10 cellular contexts compared by ENCODE assay signal in the genomic region with DNA sequence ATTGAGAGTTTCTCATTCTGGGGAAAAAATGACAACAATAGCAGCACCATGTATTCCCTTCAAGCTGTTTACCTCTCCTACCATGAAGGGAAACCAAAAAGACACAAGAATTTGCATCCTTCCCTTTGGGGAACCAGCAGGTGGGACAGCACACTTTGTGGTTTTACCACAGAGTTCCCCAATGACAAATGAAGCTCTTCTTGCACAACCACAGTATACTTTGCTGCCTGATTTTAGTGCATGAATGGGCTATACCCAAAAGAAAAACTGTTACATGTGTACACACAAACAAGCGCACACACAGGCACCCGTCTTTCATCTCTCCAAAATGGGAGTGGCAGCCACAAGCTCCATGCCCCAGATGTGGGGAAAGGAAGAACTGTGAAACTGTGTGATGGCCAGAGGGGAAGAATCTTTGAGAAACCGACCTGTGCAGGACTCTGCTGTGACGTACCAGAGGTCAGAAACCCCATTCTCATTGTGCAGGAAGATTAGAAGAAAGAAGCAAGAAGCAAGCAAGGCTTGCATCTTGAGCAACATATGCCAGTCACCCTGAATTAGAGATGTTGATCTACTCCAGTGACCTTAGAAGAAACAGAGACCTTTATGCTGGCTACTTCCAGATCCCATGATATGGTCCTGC. TPM values are rescaled to one million over a fixed set of nuclear protein-coding genes. Genes with fewer than 3 reads are reported as not detected.
DNase-seq lines count a peak whose midpoint lies in the region; ATAC-seq, FAIRE-seq and TF ChIP-seq lines count a peak whose summit lies in the region.
"Had no signal": no experiment of that assay in that cellular context is flagged by ENCODE, and none has a peak within 500 bp of the region (broad histone marks: within the 10 kb centered on the region; RNA-seq: fewer than 3 reads in every experiment).

No MANE protein-coding gene starts in this region.

- H3K9me3 ChIP-seq in stomach (no peaks in the 10 kb centered on the region), kidney (ENCODE audit: control insufficient read depth in 1 of 2, low read length in 2 of 2) (no peaks in the 10 kb centered on the region), body of pancreas (no peaks in the 10 kb centered on the region)

- POLR2A ChIA-PET in activated CD4-positive, alpha-beta T cell treated with anti-CD3 and anti-CD28 coated beads, Interleukin-2, amount 10 ng/mL, durations not matched to agents 7 days and 5 days (lab: Charles Lee), result interaction anchor here (0.6 kb wide), 1 partner anchor 34 kb away, joined by 3 read pairs; no protein-coding TSS in a partner anchor

- no peak for TF ChIP-seq POLR2A in stomach (IDR thresholded peaks at IDR 0.05)
- no peak for TF ChIP-seq POLR2A in body of pancreas (IDR thresholded peaks at IDR 0.05)

- H3K36me3 ChIP-seq in stomach, result no peaks in the 10 kb centered on the region
- no peaks in the 10 kb centered on the region for H3K36me3 ChIP-seq in kidney (ENCODE audit: control insufficient read depth in 1 of 2, insufficient read depth in 2 of 2, low read length in 2 of 2)
- no peaks in the 10 kb centered on the region for H3K36me3 ChIP-seq in body of pancreas (replicated peaks in 1 of 2; ENCODE audit: insufficient read depth in 1 of 2, low read depth in 2 of 2)

- H3K36me3 Mint-ChIP-seq in activated CD4-positive, alpha-beta T cell treated with anti-CD3 and anti-CD28 coated beads, Interleukin-2, amount 10 ng/mL, durations not matched to agents 7 days and 5 days (ENCODE audit: low read depth), result no peaks in the 10 kb centered on the region

- peak; percentile 65 for DNase-seq in activated CD8-positive, alpha-beta memory T cell treated with anti-CD3 and anti-CD28 coated beads for 24 hours
- DNase-seq in activated CD8-positive, alpha-beta memory T cell treated with anti-CD3 and anti-CD28 coated beads, Interleukin-2, amount 50 U/mL, for 48 hours, result no peak
- peak; percentile 22 for DNase-seq in activated CD4-positive, alpha-beta T cell treated with anti-CD3 and anti-CD28 coated beads, Interleukin-2, amount 10 ng/mL, durations not matched to agents 7 days and 5 days
- DNase-seq in stomach (no peak), substantia nigra (lab: John Stamatoyannopoulos, UW) (no peak), kidney (no peak), body of pancreas (no peak)
- DNase-seq: natural killer cell, NCI-H187 treated with DMSO at 0.1 percent for 48 hours had no signal

- no peak overlapping the region for H3K4me3 Mint-ChIP-seq in activated CD4-positive, alpha-beta T cell treated with anti-CD3 and anti-CD28 coated beads, Interleukin-2, amount 10 ng/mL, durations not matched to agents 7 days and 5 days
- H3K4me3 Mint-ChIP-seq: natural killer cell had no signal

- TF ChIP-seq EP300 in stomach (IDR thresholded peaks at IDR 0.05), result no peak

- H3K27ac ChIP-seq in stomach (peak overlapping the region in 3 of 5 donors; percentile 64 to 80 (median 70)), substantia nigra (ENCODE audit: low read depth, low read length, poor library complexity, severe bottlenecking) (no peak overlapping the region), kidney (ENCODE audit: low read depth in 2 of 2, low read length in 2 of 2) (no peak overlapping the region), body of pancreas (no peak overlapping the region)

- peaks cover 0 to 37% (median 25%) of the 10 kb centered on the region in 4 donors for H3K4me1 ChIP-seq in stomach
- H3K4me1 ChIP-seq in kidney (ENCODE audit: control insufficient read depth in 1 of 2, insufficient read depth in 1 of 2, low read depth in 1 of 2, low read length in 2 of 2), result no peaks in the 10 kb centered on the region
- peaks cover 18% of the 10 kb centered on the region for H3K4me1 ChIP-seq in body of pancreas

- no peaks in the 10 kb centered on the region for H3K27me3 ChIP-seq in stomach
- no peaks in the 10 kb centered on the region for H3K27me3 ChIP-seq in body of pancreas

- no peak overlapping the region for H3K27ac Mint-ChIP-seq in activated CD4-positive, alpha-beta T cell treated with anti-CD3 and anti-CD28 coated beads, Interleukin-2, amount 10 ng/mL, durations not matched to agents 7 days and 5 days
- H3K27ac Mint-ChIP-seq: natural killer cell had no signal

- intact Hi-C loops in stomach (cut with DNase I; ENCODE audit: low total_unique reads), result no loop called here
- intact Hi-C loops in kidney (cut with DNase I), result loop anchor here (5.0 kb wide), 1 partner anchor 91 kb away; no protein-coding TSS in a partner anchor
- intact Hi-C loops in body of pancreas (cut with DNase I), result no loop called here

- peaks cover 42% of the 10 kb centered on the region for H3K4me1 Mint-ChIP-seq in activated CD4-positive, alpha-beta T cell treated with anti-CD3 and anti-CD28 coated beads, Interleukin-2, amount 10 ng/mL, durations not matched to agents 7 days and 5 days

- peaks cover 35% of the 10 kb centered on the region for H3K27me3 Mint-ChIP-seq in activated CD4-positive, alpha-beta T cell treated with anti-CD3 and anti-CD28 coated beads, Interleukin-2, amount 10 ng/mL, durations not matched to agents 7 days and 5 days

- H3K9me3 Mint-ChIP-seq in activated CD4-positive, alpha-beta T cell treated with anti-CD3 and anti-CD28 coated beads, Interleukin-2, amount 10 ng/mL, durations not matched to agents 7 days and 5 days, result peaks cover under 1% of the 10 kb centered on the region
- H3K9me3 Mint-ChIP-seq: natural killer cell had no signal

- CTCF ChIA-PET in activated CD4-positive, alpha-beta T cell treated with anti-CD3 and anti-CD28 coated beads, Interleukin-2, amount 10 ng/mL, durations not matched to agents 7 days and 5 days (lab: Charles Lee), result interaction anchor here (0.8 to 1.8 kb wide), 4 partner anchors 29 to 172 kb away, joined by 3 to 7 read pairs (median 4); no protein-coding TSS in a partner anchor

- peak; percentile 36 for ATAC-seq in HG03175 (IDR thresholded peaks at IDR 0.05; ENCODE audit: unreplicated experiment)
- no peak for ATAC-seq in body of pancreas

- TF ChIP-seq CTCF in stomach (IDR thresholded peaks at IDR 0.05), result no peak
- TF ChIP-seq CTCF in kidney (IDR thresholded peaks at IDR 0.05; ENCODE audit: borderline replicate concordance, extremely low read depth, insufficient read depth), result no peak
- TF ChIP-seq CTCF in body of pancreas (IDR thresholded peaks at IDR 0.05), result no peak

- no peak for FAIRE-seq in kidney (lab: Jason Lieb, UNC)

- no peak overlapping the region for H3K4me3 ChIP-seq in stomach
- H3K4me3 ChIP-seq in kidney (ENCODE audit: low read length in 2 of 2), result no peak overlapping the region
- no peak overlapping the region for H3K4me3 ChIP-seq in body of pancreas

- 52 to 77% (median 62%) methylated on average over 4 of the region's 4 CpGs for WGBS in stomach, 5 donors
- WGBS in body of pancreas, 2 donors, result 56 to 84% methylated on average over 4 of the region's 4 CpGs

- H3K9ac ChIP-seq in kidney (ENCODE audit: low read length in 2 of 2), result no peak overlapping the region

RNA-seq across cellular contexts. Expression of gene MAML3, which starts 2.7 kb away (rescaled TPM):
- total RNA-seq in activated CD4-positive, alpha-beta T cell treated with anti-CD3 and anti-CD28 coated beads, Interleukin-2, amount 10 ng/mL, durations not matched to agents 7 days and 5 days, result 1 to 10 TPM; 2.0 to 2.2 TPM
- total RNA-seq in stomach (10 to 100 TPM in 4 of 5 donors, 1 to 10 TPM in 1; 6.6 to 20.3 (median 13.4) TPM), kidney (10.4 TPM), body of pancreas (10 to 100 TPM; 11.2 to 11.4 TPM)
- polyA plus RNA-seq in stomach (1 to 10 TPM; 1.7 to 2.4 (median 2.2) TPM), kidney (ENCODE audit: insufficient read depth, low read depth, low replicate concordance) (1.4 TPM)

Comparison
In these comparisons a context has a peak if more than half of its experiments do, and no peak if none do; other contexts are left out.
1. DNase-seq: peak in activated CD8-positive, alpha-beta memory T cell treated with anti-CD3 and anti-CD28 coated beads for 24 hours (single experiment) and activated CD4-positive, alpha-beta T cell treated with anti-CD3 and anti-CD28 coated beads, Interleukin-2, amount 10 ng/mL, durations not matched to agents 7 days and 5 days (single experiment); none in activated CD8-positive, alpha-beta memory T cell treated with anti-CD3 and anti-CD28 coated beads, Interleukin-2, amount 50 U/mL, for 48 hours (single experiment), stomach (single experiment), substantia nigra (0 of 49), kidney (single experiment) and body of pancreas (0 of 4).
2. H3K27ac ChIP-seq: peak in stomach (3 of 5); none in substantia nigra (single experiment), kidney (0 of 2) and body of pancreas (0 of 4).